ENCODE assay signal across 1 cellular context in the genomic region with DNA sequence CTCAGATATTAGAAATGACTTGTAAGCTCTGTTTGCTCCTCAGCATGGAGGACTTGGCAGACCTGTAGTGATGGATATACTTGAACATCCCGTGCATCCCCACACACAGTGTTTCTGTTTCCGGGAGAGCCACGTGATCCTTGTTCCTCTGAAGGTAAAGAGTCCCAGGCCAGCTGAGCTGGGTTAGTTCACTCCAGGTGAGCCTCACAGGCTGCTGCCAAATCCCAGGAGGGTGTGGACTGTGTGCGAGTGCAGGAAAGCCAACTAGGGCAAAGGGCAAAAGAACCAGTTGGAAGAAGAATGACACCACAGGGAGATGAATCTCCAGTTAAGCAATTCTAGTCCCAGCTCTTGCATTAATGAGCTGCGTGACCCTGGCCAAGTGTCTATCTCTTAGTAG.
TF ChIP-seq lines count a peak whose summit lies in the region.

No MANE protein-coding gene starts in this region.

TF ChIP-seq in HCT116, 20 proteins besides CTCF, POLR2A, EP300 and RAD21 (continued from another document):
- TF ChIP-seq, protein P1, sequence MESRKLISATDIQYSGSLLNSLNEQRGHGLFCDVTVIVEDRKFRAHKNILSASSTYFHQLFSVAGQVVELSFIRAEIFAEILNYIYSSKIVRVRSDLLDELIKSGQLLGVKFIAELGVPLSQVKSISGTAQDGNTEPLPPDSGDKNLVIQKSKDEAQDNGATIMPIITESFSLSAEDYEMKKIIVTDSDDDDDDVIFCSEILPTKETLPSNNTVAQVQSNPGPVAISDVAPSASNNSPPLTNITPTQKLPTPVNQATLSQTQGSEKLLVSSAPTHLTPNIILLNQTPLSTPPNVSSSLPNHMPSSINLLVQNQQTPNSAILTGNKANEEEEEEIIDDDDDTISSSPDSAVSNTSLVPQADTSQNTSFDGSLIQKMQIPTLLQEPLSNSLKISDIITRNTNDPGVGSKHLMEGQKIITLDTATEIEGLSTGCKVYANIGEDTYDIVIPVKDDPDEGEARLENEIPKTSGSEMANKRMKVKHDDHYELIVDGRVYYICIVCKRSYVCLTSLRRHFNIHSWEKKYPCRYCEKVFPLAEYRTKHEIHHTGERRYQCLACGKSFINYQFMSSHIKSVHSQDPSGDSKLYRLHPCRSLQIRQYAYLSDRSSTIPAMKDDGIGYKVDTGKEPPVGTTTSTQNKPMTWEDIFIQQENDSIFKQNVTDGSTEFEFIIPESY (IDR thresholded peaks at IDR 0.05; ENCODE audit: extremely low read depth, insufficient replicate concordance, low read length) = no peak
- TF ChIP-seq, protein P2, sequence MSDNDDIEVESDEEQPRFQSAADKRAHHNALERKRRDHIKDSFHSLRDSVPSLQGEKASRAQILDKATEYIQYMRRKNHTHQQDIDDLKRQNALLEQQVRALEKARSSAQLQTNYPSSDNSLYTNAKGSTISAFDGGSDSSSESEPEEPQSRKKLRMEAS (IDR thresholded peaks at IDR 0.05) = no peak
- TF ChIP-seq ELF1 (IDR thresholded peaks at IDR 0.05; ENCODE audit: borderline replicate concordance, low read depth) = no peak
TF ChIP-seq in HCT116: peak in this region for 0.
